Comparison of ENCODE assay signal across 1 cellular context in the genomic region with DNA sequence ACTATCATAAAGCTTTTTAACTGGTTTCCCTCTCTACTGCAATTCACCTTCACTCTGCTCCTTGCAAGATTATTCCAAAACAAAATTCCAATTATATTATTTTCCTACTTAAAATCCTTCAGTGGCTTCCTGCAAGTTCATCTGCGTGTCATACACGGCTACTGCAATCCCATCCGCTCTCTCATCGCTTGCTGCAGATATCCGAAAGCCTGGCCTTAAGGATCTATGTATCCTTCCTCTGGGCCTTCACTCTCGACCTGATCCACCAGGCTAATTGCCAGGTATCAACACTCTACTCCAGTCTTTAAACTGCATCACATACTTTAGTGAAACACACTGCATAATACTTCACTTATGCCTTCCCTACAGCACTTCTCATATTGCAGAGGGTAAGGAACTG.
TF ChIP-seq lines count a peak whose summit lies in the region.

No MANE protein-coding gene starts in this region.

TF ChIP-seq in GM12878, 131 proteins besides CTCF, POLR2A, EP300 and RAD21 (continued from another document):
- TF ChIP-seq, protein P1, sequence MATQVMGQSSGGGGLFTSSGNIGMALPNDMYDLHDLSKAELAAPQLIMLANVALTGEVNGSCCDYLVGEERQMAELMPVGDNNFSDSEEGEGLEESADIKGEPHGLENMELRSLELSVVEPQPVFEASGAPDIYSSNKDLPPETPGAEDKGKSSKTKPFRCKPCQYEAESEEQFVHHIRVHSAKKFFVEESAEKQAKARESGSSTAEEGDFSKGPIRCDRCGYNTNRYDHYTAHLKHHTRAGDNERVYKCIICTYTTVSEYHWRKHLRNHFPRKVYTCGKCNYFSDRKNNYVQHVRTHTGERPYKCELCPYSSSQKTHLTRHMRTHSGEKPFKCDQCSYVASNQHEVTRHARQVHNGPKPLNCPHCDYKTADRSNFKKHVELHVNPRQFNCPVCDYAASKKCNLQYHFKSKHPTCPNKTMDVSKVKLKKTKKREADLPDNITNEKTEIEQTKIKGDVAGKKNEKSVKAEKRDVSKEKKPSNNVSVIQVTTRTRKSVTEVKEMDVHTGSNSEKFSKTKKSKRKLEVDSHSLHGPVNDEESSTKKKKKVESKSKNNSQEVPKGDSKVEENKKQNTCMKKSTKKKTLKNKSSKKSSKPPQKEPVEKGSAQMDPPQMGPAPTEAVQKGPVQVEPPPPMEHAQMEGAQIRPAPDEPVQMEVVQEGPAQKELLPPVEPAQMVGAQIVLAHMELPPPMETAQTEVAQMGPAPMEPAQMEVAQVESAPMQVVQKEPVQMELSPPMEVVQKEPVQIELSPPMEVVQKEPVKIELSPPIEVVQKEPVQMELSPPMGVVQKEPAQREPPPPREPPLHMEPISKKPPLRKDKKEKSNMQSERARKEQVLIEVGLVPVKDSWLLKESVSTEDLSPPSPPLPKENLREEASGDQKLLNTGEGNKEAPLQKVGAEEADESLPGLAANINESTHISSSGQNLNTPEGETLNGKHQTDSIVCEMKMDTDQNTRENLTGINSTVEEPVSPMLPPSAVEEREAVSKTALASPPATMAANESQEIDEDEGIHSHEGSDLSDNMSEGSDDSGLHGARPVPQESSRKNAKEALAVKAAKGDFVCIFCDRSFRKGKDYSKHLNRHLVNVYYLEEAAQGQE (IDR thresholded peaks at IDR 0.05; ENCODE audit: low read depth, low read length), result no peak
- TF ChIP-seq RUNX3 (IDR thresholded peaks at IDR 0.05; ENCODE audit: low read length) (no peak), IKZF1 (conservative IDR thresholded peaks at IDR 0.05) (no peak), BMI1 (IDR thresholded peaks at IDR 0.05; ENCODE audit: borderline replicate concordance) (no peak), SPI1 (IDR thresholded peaks at IDR 0.05; ENCODE audit: borderline replicate concordance, insufficient read depth, low read depth, low read length) (no peak), TCF12 (IDR thresholded peaks at IDR 0.05; ENCODE audit: low read depth, low read length) (no peak), TARDBP (IDR thresholded peaks at IDR 0.05; ENCODE audit: borderline replicate concordance) (no peak), NBN (IDR thresholded peaks at IDR 0.05) (no peak), SMARCA5 (IDR thresholded peaks at IDR 0.05) (no peak), CEBPB (IDR thresholded peaks at IDR 0.05; ENCODE audit: borderline replicate concordance in 1 of 2, low read depth in 2 of 2, low read length in 2 of 2) (no peak)
- TF ChIP-seq, protein P2, sequence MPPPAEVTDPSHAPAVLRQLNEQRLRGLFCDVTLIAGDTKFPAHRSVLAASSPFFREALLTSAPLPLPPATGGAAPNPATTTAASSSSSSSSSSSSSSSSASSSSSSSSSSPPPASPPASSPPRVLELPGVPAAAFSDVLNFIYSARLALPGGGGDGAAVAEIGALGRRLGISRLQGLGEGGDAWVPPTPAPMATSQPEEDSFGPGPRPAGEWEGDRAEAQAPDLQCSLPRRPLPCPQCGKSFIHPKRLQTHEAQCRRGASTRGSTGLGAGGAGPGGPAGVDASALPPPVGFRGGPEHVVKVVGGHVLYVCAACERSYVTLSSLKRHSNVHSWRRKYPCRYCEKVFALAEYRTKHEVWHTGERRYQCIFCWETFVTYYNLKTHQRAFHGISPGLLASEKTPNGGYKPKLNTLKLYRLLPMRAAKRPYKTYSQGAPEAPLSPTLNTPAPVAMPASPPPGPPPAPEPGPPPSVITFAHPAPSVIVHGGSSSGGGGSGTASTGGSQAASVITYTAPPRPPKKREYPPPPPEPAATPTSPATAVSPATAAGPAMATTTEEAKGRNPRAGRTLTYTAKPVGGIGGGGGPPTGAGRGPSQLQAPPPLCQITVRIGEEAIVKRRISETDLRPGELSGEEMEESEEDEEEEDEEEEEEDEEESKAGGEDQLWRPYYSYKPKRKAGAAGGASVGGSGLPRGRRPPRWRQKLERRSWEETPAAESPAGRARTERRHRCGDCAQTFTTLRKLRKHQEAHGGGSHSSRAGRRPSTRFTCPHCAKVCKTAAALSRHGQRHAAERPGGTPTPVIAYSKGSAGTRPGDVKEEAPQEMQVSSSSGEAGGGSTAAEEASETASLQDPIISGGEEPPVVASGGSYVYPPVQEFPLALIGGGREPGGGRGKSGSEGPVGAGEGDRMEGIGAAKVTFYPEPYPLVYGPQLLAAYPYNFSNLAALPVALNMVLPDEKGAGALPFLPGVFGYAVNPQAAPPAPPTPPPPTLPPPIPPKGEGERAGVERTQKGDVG (CRISPR knock-in tag; IDR thresholded peaks at IDR 0.05), result no peak
- TF ChIP-seq, protein P3, sequence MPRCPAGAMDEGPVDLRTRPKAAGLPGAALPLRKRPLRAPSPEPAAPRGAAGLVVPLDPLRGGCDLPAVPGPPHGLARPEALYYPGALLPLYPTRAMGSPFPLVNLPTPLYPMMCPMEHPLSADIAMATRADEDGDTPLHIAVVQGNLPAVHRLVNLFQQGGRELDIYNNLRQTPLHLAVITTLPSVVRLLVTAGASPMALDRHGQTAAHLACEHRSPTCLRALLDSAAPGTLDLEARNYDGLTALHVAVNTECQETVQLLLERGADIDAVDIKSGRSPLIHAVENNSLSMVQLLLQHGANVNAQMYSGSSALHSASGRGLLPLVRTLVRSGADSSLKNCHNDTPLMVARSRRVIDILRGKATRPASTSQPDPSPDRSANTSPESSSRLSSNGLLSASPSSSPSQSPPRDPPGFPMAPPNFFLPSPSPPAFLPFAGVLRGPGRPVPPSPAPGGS (IDR thresholded peaks at IDR 0.05; ENCODE audit: borderline replicate concordance, insufficient read depth, low read depth, low read length, poor library complexity, severe bottlenecking), result no peak
- TF ChIP-seq, protein P4, sequence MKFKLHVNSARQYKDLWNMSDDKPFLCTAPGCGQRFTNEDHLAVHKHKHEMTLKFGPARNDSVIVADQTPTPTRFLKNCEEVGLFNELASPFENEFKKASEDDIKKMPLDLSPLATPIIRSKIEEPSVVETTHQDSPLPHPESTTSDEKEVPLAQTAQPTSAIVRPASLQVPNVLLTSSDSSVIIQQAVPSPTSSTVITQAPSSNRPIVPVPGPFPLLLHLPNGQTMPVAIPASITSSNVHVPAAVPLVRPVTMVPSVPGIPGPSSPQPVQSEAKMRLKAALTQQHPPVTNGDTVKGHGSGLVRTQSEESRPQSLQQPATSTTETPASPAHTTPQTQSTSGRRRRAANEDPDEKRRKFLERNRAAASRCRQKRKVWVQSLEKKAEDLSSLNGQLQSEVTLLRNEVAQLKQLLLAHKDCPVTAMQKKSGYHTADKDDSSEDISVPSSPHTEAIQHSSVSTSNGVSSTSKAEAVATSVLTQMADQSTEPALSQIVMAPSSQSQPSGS (IDR thresholded peaks at IDR 0.05; ENCODE audit: low read length), result no peak
